Comparison of ENCODE assay signal across 7 cellular contexts in the genomic region with DNA sequence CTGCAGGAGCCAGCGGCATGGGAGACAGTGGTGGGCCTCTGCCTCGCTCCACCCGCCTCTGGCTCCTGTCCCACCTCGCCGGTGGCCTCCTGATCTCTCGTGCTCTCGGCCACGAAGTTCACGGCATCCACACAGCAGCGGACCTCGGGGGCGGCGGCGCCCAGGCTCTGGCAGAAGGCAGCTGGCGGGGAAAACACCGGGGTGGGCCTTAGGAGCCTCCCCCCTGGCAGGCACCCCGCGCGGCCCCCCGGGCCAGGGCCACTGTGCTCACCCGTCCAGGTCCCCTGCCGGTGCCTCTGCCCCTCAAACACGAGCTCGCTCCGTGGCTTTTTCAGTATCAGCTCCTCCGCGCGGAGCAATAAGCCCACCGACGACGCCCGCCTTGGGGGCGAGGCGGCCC. TPM values are rescaled to one million over a fixed set of nuclear protein-coding genes. Genes with fewer than 3 reads are reported as not detected.
DNase-seq lines count a peak whose midpoint lies in the region; TF ChIP-seq lines count a peak whose summit lies in the region.
"Had no signal": no experiment of that assay in that cellular context is flagged by ENCODE, and none has a peak within 500 bp of the region (broad histone marks: within the 10 kb centered on the region; RNA-seq: fewer than 3 reads in every experiment).

No MANE protein-coding gene starts in this region.

- CTCF ChIA-PET in PC-9 (lab: Charles Lee), result interaction anchor here (0.6 kb wide), 1 partner anchor 300 kb away, joined by 4 read pairs; no protein-coding TSS in a partner anchor
- CTCF ChIA-PET in HEK293T (lab: Yijun Ruan, JAX), result no interaction called here

- H3K79me2 ChIP-seq in PC-9 (ENCODE audit: low read depth), result no peaks in the 10 kb centered on the region

- peak overlapping the region in 1 of 5 donors; percentile 41 for H3K9ac ChIP-seq in subcutaneous abdominal adipose tissue (ENCODE audit: low read length in 5 of 5)

- no peak overlapping the region for H3K4me2 ChIP-seq in PC-9

- TF ChIP-seq CTCF in fibroblast of pulmonary artery (IDR thresholded peaks at IDR 0.05; ENCODE audit: low read length, missing control alignments) (no peak), PC-9 (conservative IDR thresholded peaks at IDR 0.05) (no peak)

- H2AFZ ChIP-seq in PC-9, result no peak overlapping the region

- H3F3A ChIP-seq in PC-9 (ENCODE audit: insufficient read depth, low read depth), result peaks cover 31% of the 10 kb centered on the region; the same call in 1 of the 2 replicates

- no peaks in the 10 kb centered on the region for H4K20me1 ChIP-seq in PC-9 (ENCODE audit: insufficient read depth)

- DNase-seq in activated CD4-positive, alpha-beta T cell treated with anti-CD3 and anti-CD28 coated beads for 4 hours, result peak; percentile 21
- DNase-seq in activated CD4-positive, alpha-beta T cell treated with anti-CD3 and anti-CD28 coated beads for 48 hours, result no peak
- DNase-seq in fibroblast of pulmonary artery (ENCODE audit: low read depth) (no peak), PC-9 (no peak), HEK293T (ENCODE audit: extremely low spot score) (no peak)

- peaks cover 0 to 35% (median 34%) of the 10 kb centered on the region in 5 donors for H3K36me3 ChIP-seq in subcutaneous abdominal adipose tissue (ENCODE audit: control insufficient read depth in 5 of 5, insufficient read depth in 5 of 5, low read length in 5 of 5)
- no peaks in the 10 kb centered on the region for H3K36me3 ChIP-seq in PC-9 (ENCODE audit: low read depth)

- BruUV-seq in PC-9 (replicated peaks; lab: Mats Ljungman, UMichigan), result no TSS peak

- H3K27ac ChIP-seq in subcutaneous abdominal adipose tissue (ENCODE audit: low read depth, low read length) (no peak overlapping the region), PC-9 (no peak overlapping the region)
- H3K27ac ChIP-seq: SJSA1 had no signal

- peak overlapping the region; percentile 59 for H3K4me3 ChIP-seq in fibroblast of pulmonary artery (replicated peaks; ENCODE audit: low read depth, low read length)
- H3K4me3 ChIP-seq in subcutaneous abdominal adipose tissue (ENCODE audit: low read depth in 1 of 5, low read length in 5 of 5), result peak overlapping the region in 4 of 5 donors; percentile 45 to 72 (median 69)
- no peak overlapping the region for H3K4me3 ChIP-seq in PC-9
- H3K4me3 ChIP-seq: SJSA1 had no signal

- no peaks in the 10 kb centered on the region for H3K9me3 ChIP-seq in subcutaneous abdominal adipose tissue (ENCODE audit: control insufficient read depth in 5 of 5, low read length in 5 of 5)
- no peaks in the 10 kb centered on the region for H3K9me3 ChIP-seq in PC-9 (ENCODE audit: insufficient read depth, low read depth)
- H3K9me3 ChIP-seq: SJSA1 had no signal

- intact Hi-C loops in PC-9 (cut with micrococcal nuclease; ENCODE audit: unreplicated experiment), result no loop called here

- H3K27me3 ChIP-seq in subcutaneous abdominal adipose tissue (ENCODE audit: control insufficient read depth in 5 of 5, insufficient read depth in 4 of 5, low read length in 5 of 5), result peaks cover 5 to 26% (median 9%) of the 10 kb centered on the region in 5 donors
- H3K27me3 ChIP-seq in PC-9 (ENCODE audit: insufficient read depth, low read depth), result no peaks in the 10 kb centered on the region
- H3K27me3 ChIP-seq: SJSA1 had no signal

- POLR2A ChIA-PET in PC-9 (lab: Charles Lee; ENCODE audit: unreplicated experiment) (no interaction called here), HEK293T (lab: Yijun Ruan, JAX) (no interaction called here)

- H3K4me1 ChIP-seq in subcutaneous abdominal adipose tissue (ENCODE audit: control insufficient read depth in 5 of 5, insufficient read depth in 5 of 5, low read length in 5 of 5), result peaks cover 0 to 53% (median 37%) of the 10 kb centered on the region in 5 donors
- H3K4me1 ChIP-seq in PC-9 (replicated peaks; ENCODE audit: insufficient read depth), result peaks cover 13% of the 10 kb centered on the region
- H3K4me1 ChIP-seq: SJSA1 had no signal

- no peaks in the 10 kb centered on the region for H3K9me2 ChIP-seq in PC-9 (ENCODE audit: insufficient read depth)

TF ChIP-seq in HEK293T, 16 proteins besides CTCF, POLR2A, EP300 and RAD21:
- no peak for TF ChIP-seq BHLHE40 (IDR thresholded peaks at IDR 0.05; ENCODE audit: borderline replicate concordance)
- no peak for TF ChIP-seq CTBP1 (IDR thresholded peaks at IDR 0.05; ENCODE audit: borderline replicate concordance)
- TF ChIP-seq, protein P1, sequence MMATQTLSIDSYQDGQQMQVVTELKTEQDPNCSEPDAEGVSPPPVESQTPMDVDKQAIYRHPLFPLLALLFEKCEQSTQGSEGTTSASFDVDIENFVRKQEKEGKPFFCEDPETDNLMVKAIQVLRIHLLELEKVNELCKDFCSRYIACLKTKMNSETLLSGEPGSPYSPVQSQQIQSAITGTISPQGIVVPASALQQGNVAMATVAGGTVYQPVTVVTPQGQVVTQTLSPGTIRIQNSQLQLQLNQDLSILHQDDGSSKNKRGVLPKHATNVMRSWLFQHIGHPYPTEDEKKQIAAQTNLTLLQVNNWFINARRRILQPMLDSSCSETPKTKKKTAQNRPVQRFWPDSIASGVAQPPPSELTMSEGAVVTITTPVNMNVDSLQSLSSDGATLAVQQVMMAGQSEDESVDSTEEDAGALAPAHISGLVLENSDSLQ (IDR thresholded peaks at IDR 0.05), result no peak
- TF ChIP-seq ELF4 (IDR thresholded peaks at IDR 0.05), result no peak
- TF ChIP-seq SUZ12 (IDR thresholded peaks at IDR 0.05), result no peak
- TF ChIP-seq LEF1 (IDR thresholded peaks at IDR 0.05; ENCODE audit: borderline replicate concordance), result no peak
- TF ChIP-seq FOXA1 (IDR thresholded peaks at IDR 0.05), result no peak
- TF ChIP-seq ZNF384 (IDR thresholded peaks at IDR 0.05), result no peak

RNA-seq across cellular contexts. Expression of gene C17orf107, which starts 0.4 kb away (rescaled TPM):
- total RNA-seq in PC-9 (2021), result 2.6 and 3.1 TPM in 2 replicates

RNA-seq across cellular contexts. Expression of gene CHRNE, which starts 4.0 kb away (rescaled TPM):
- 0.23 and 0.24 TPM in 2 replicates for total RNA-seq in PC-9 (2021)

RNA-seq across cellular contexts. Expression of gene GP1BA, which starts 33.1 kb away (rescaled TPM):
- not detected in 2 replicates for total RNA-seq in PC-9 (2021)
- total RNA-seq: SJSA1 had no signal

RNA-seq across cellular contexts. Expression of gene SLC25A11, which starts 40.9 kb away (rescaled TPM):
- total RNA-seq in PC-9 (2021), result 50.7 and 56.2 TPM in 2 replicates

RNA-seq across cellular contexts. Expression of gene RNF167, which starts 41.1 kb away (rescaled TPM):
- 122 and 135 TPM in 2 replicates for total RNA-seq in PC-9 (2021)

Comparison
In these comparisons a context has a peak if more than half of its experiments do, and no peak if none do; other contexts are left out.
1. DNase-seq: peak in activated CD4-positive, alpha-beta T cell treated with anti-CD3 and anti-CD28 coated beads for 4 hours (2 of 2); none in activated CD4-positive, alpha-beta T cell treated with anti-CD3 and anti-CD28 coated beads for 48 hours (single experiment), fibroblast of pulmonary artery (single experiment), PC-9 (0 of 2) and HEK293T (single experiment).